11 cellular contexts compared by ENCODE assay signal in genomic region chr15:65939901-65940617, GRCh38.
A peak's percentile ranks its signal among the peaks of the same experiment; 100 is the strongest.
DNase-seq lines count a peak whose midpoint lies in the region; ATAC-seq, FAIRE-seq and TF ChIP-seq lines count a peak whose summit lies in the region.
"Had no signal": no experiment of that assay in that cellular context is flagged by ENCODE, and none has a peak within 500 bp of the region (broad histone marks: within the 10 kb centered on the region; RNA-seq: fewer than 3 reads in every experiment).

No MANE protein-coding gene starts in this region.

- no peaks in the 10 kb centered on the region for H3K36me3 Mint-ChIP-seq in activated CD8-positive, alpha-beta T cell treated with anti-CD3 and anti-CD28 coated beads, Interleukin-2, amount 10 ng/mL, durations not matched to agents 7 days and 5 days (ENCODE audit: low read depth)
- H3K36me3 Mint-ChIP-seq: memory B cell, type B pancreatic cell had no signal

- POLR2A ChIA-PET in activated CD8-positive, alpha-beta T cell treated with anti-CD3 and anti-CD28 coated beads, Interleukin-2, amount 10 ng/mL, durations not matched to agents 7 days and 5 days (lab: Charles Lee) = no interaction called here

- FAIRE-seq in HTR-8/SVneo (lab: Jason Lieb, UNC) = peak; percentile 74
- FAIRE-seq: colon had no signal

- no peak overlapping the region for H3K4me3 ChIP-seq in AG10803 (ENCODE audit: low read length)

- H3K27me3 Mint-ChIP-seq in activated CD8-positive, alpha-beta T cell treated with anti-CD3 and anti-CD28 coated beads, Interleukin-2, amount 10 ng/mL, durations not matched to agents 7 days and 5 days (ENCODE audit: low read depth) = peaks cover 11% of the 10 kb centered on the region

- DNase-seq in AG10803 (ENCODE audit: low read depth) (peak; percentile 95), HTR-8/SVneo (ENCODE audit: insufficient read length, low spot score) (peak; percentile 45), astrocyte of the hippocampus (ENCODE audit: low read depth, low spot score) (peak; percentile 88), islet precursor cell (peak; percentile 58), NCI-H446 (lab: John Stamatoyannopoulos, UW) (no peak)
- DNase-seq in activated CD8-positive, alpha-beta T cell treated with anti-CD3 and anti-CD28 coated beads, Interleukin-2, amount 10 ng/mL, durations not matched to agents 7 days and 5 days = no peak

- no peak overlapping the region for H3K27ac Mint-ChIP-seq in activated CD8-positive, alpha-beta T cell treated with anti-CD3 and anti-CD28 coated beads, Interleukin-2, amount 10 ng/mL, durations not matched to agents 7 days and 5 days
- H3K27ac Mint-ChIP-seq: memory B cell, type B pancreatic cell had no signal

- CTCF ChIA-PET in activated CD8-positive, alpha-beta T cell treated with anti-CD3 and anti-CD28 coated beads, Interleukin-2, amount 10 ng/mL, durations not matched to agents 7 days and 5 days (lab: Charles Lee) = no interaction called here

- no peaks in the 10 kb centered on the region for H3K9me3 Mint-ChIP-seq in activated CD8-positive, alpha-beta T cell treated with anti-CD3 and anti-CD28 coated beads, Interleukin-2, amount 10 ng/mL, durations not matched to agents 7 days and 5 days (ENCODE audit: insufficient read depth)
- H3K9me3 Mint-ChIP-seq: memory B cell, type B pancreatic cell had no signal

- H3K4me3 Mint-ChIP-seq in activated CD8-positive, alpha-beta T cell treated with anti-CD3 and anti-CD28 coated beads, Interleukin-2, amount 10 ng/mL, durations not matched to agents 7 days and 5 days = no peak overlapping the region
- H3K4me3 Mint-ChIP-seq: memory B cell, type B pancreatic cell had no signal

- TF ChIP-seq CTCF in AG10803 (conservative IDR thresholded peaks at IDR 0.05; ENCODE audit: low read length) = no peak

- ATAC-seq in HG02840 (IDR thresholded peaks at IDR 0.05; ENCODE audit: low FRiP score, unreplicated experiment) = no peak
- ATAC-seq in HG02588 (IDR thresholded peaks at IDR 0.05; ENCODE audit: unreplicated experiment) = no peak
- no peak for ATAC-seq in activated CD8-positive, alpha-beta T cell treated with anti-CD3 and anti-CD28 coated beads, Interleukin-2, amount 10 ng/mL, durations not matched to agents 7 days and 5 days

- H3K4me1 Mint-ChIP-seq in activated CD8-positive, alpha-beta T cell treated with anti-CD3 and anti-CD28 coated beads, Interleukin-2, amount 10 ng/mL, durations not matched to agents 7 days and 5 days (ENCODE audit: low read depth) = peaks cover 30% of the 10 kb centered on the region

Comparison
In these comparisons a context has a peak if more than half of its experiments do, and no peak if none do; other contexts are left out.
1. DNase-seq: peak in AG10803 (single experiment), HTR-8/SVneo (single experiment), astrocyte of the hippocampus (single experiment) and islet precursor cell (single experiment); none in activated CD8-positive, alpha-beta T cell treated with anti-CD3 and anti-CD28 coated beads, Interleukin-2, amount 10 ng/mL, durations not matched to agents 7 days and 5 days (single experiment) and NCI-H446 (0 of 2).